ENCODE assay signal across 8 cellular contexts in genomic region chr3:57998366-57999283, GRCh38. TPM values are rescaled to one million over a fixed set of nuclear protein-coding genes. Genes with fewer than 3 reads are reported as not detected.
A peak's percentile ranks its signal among the peaks of the same experiment; 100 is the strongest.
DNase-seq lines count a peak whose midpoint lies in the region; ATAC-seq and TF ChIP-seq lines count a peak whose summit lies in the region.

No MANE protein-coding gene starts in this region.

- H3K4me3 Mint-ChIP-seq in stimulated activated naive CD8-positive, alpha-beta T cell treated with anti-CD3 and anti-CD28 coated beads, Interleukin-15, amount 100 ng/mL, for 72 hours = peak overlapping the region; percentile 63 to 81

- no peaks in the 10 kb centered on the region for H3K9me3 ChIP-seq in AG04450 (ENCODE audit: control insufficient read depth, insufficient read depth, low read length)
- H3K9me3 ChIP-seq in SJSA1 (replicated peaks) = no peaks in the 10 kb centered on the region
- H3K9me3 ChIP-seq in gastroesophageal sphincter = no peaks in the 10 kb centered on the region

- H3K27ac ChIP-seq in AG04450 (ENCODE audit: low read depth, low read length) = no peak overlapping the region
- H3K27ac ChIP-seq in SJSA1 = peak overlapping the region; percentile 31
- peak overlapping the region in 3 of 4 donors; percentile 18 to 39 (median 21) for H3K27ac ChIP-seq in gastroesophageal sphincter

- no peak for TF ChIP-seq POLR2A in gastroesophageal sphincter (IDR thresholded peaks at IDR 0.05)

- H3K4me3 ChIP-seq in AG04450 (ENCODE audit: low read depth, low read length) (peak overlapping the region; percentile 22), SJSA1 (no peak overlapping the region), gastroesophageal sphincter (no peak overlapping the region)

- POLR2A ChIA-PET in AG04450 (lab: Yijun Ruan, JAX) = interaction anchor here (0.7 kb wide), 2 partner anchors 9 to 124 kb away, joined by 3 read pairs; no protein-coding TSS in a partner anchor

- H3K4me1 ChIP-seq in SJSA1 (replicated peaks) (peaks cover 20% of the 10 kb centered on the region), gastroesophageal sphincter (peaks cover 0 to 23% (median 0%) of the 10 kb centered on the region in 3 donors)

- ATAC-seq in GM21515 (IDR thresholded peaks at IDR 0.05; ENCODE audit: unreplicated experiment) (peak; percentile 76), gastroesophageal sphincter (no peak)
- peak; percentile 70 for ATAC-seq in stimulated activated naive CD8-positive, alpha-beta T cell treated with anti-CD3 and anti-CD28 coated beads, Interleukin-15, amount 100 ng/mL, for 72 hours

- H3K27me3 Mint-ChIP-seq in stimulated activated naive CD8-positive, alpha-beta T cell treated with anti-CD3 and anti-CD28 coated beads, Interleukin-15, amount 100 ng/mL, for 72 hours = no peaks in the 10 kb centered on the region

- peaks cover 17% of the 10 kb centered on the region for H3K4me1 Mint-ChIP-seq in stimulated activated naive CD8-positive, alpha-beta T cell treated with anti-CD3 and anti-CD28 coated beads, Interleukin-15, amount 100 ng/mL, for 72 hours

- CTCF ChIA-PET in AG04450 (lab: Charles Lee) = interaction anchor here (0.6 to 1.3 kb wide), 3 partner anchors 9 to 776 kb away, joined by 3 to 6 read pairs (median 3); no protein-coding TSS in a partner anchor

- DNase-seq in AG04450 (ENCODE audit: low read depth, low spot score) (no peak), SJSA1 (ENCODE audit: low read depth in 1 of 2, low spot score in 2 of 2) (peak in 1 of 2 experiments; percentile 23), SKM-1 (lab: John Stamatoyannopoulos, UW; ENCODE audit: unreplicated experiment) (no peak), NCI-H1436 treated with DMSO at 0.1 percent for 48 hours (lab: John Stamatoyannopoulos, UW) (no peak), NCI-H774 (lab: John Stamatoyannopoulos, UW) (no peak)
- peak in 1 of 2 donors; percentile 10 for DNase-seq in stimulated activated naive CD8-positive, alpha-beta T cell treated with anti-CD3 and anti-CD28 coated beads, Interleukin-15, amount 100 ng/mL, for 72 hours

- H3K36me3 ChIP-seq in SJSA1 (no peaks in the 10 kb centered on the region), gastroesophageal sphincter (no peaks in the 10 kb centered on the region)

- no peak for TF ChIP-seq EP300 in gastroesophageal sphincter (IDR thresholded peaks at IDR 0.05)

- H3K27ac Mint-ChIP-seq in stimulated activated naive CD8-positive, alpha-beta T cell treated with anti-CD3 and anti-CD28 coated beads, Interleukin-15, amount 100 ng/mL, for 72 hours = peak overlapping the region; percentile 50 to 93

- H3K27me3 ChIP-seq in AG04450 (ENCODE audit: control insufficient read depth, insufficient read depth, low read length) (no peaks in the 10 kb centered on the region), SJSA1 (replicated peaks) (no peaks in the 10 kb centered on the region), gastroesophageal sphincter (no peaks in the 10 kb centered on the region)

- TF ChIP-seq CTCF in AG04450 (IDR thresholded peaks at IDR 0.05; ENCODE audit: low read depth, low read length) (no peak), gastroesophageal sphincter (IDR thresholded peaks at IDR 0.05) (no peak)

- H3K9me3 Mint-ChIP-seq in stimulated activated naive CD8-positive, alpha-beta T cell treated with anti-CD3 and anti-CD28 coated beads, Interleukin-15, amount 100 ng/mL, for 72 hours = no peaks in the 10 kb centered on the region

- WGBS in gastroesophageal sphincter (ENCODE audit: low coverage in 1 of 2), 2 donors = 22 to 38% methylated on average over 4 to 9 of the region's 10 CpGs

RNA-seq across cellular contexts. Expression of gene FLNB, which starts 9.6 kb away (rescaled TPM):
- polyA plus RNA-seq in AG04450 (2011; rRNA removed) = 89.6 and 90.4 TPM in 2 replicates
- polyA minus RNA-seq in AG04450 (2011; rRNA and poly(A)+ RNA removed) = 265 and 295 TPM in 2 replicates
- 130 and 207 TPM in 2 replicates for total RNA-seq in SJSA1 (2014; rRNA removed; shearing (Covaris generic))
- total RNA-seq in gastroesophageal sphincter = 100 to 1,000 TPM in 1 of 4 donors, 10 to 100 TPM in 3; 60.2 to 138 (median 96.2) TPM
